Comparison of ENCODE assay signal across 1 cellular context in genomic region chr5:42596817-42597216, GRCh38.
TF ChIP-seq lines count a peak whose summit lies in the region.

No MANE protein-coding gene starts in this region.

TF ChIP-seq in HepG2, 621 proteins besides CTCF, POLR2A, EP300 and RAD21 (continued from another document):
- TF ChIP-seq, protein P1, sequence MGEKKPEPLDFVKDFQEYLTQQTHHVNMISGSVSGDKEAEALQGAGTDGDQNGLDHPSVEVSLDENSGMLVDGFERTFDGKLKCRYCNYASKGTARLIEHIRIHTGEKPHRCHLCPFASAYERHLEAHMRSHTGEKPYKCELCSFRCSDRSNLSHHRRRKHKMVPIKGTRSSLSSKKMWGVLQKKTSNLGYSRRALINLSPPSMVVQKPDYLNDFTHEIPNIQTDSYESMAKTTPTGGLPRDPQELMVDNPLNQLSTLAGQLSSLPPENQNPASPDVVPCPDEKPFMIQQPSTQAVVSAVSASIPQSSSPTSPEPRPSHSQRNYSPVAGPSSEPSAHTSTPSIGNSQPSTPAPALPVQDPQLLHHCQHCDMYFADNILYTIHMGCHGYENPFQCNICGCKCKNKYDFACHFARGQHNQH (CRISPR knock-in tag; IDR thresholded peaks at IDR 0.05): no peak
- TF ChIP-seq ZNF781 (CRISPR knock-in tag; IDR thresholded peaks at IDR 0.05; ENCODE audit: borderline replicate concordance, not compliant biosample characterization): peak; percentile 35
- no peak for TF ChIP-seq HOXA3 (CRISPR knock-in tag; IDR thresholded peaks at IDR 0.05)
- peak; percentile 48; the same call in 1 of the 2 replicates for TF ChIP-seq ZBTB7B (CRISPR knock-in tag; IDR thresholded peaks at IDR 0.05)
- TF ChIP-seq PATZ1 (CRISPR knock-in tag; IDR thresholded peaks at IDR 0.05): peak; percentile 69
- 0 out of 2 replicates have a peak, but pooled peaks have one; percentile 24 for TF ChIP-seq ZNF317 (CRISPR knock-in tag; IDR thresholded peaks at IDR 0.05)
- no peak for TF ChIP-seq MIXL1 (CRISPR knock-in tag; IDR thresholded peaks at IDR 0.05)
- no peak for TF ChIP-seq ATF3 (CRISPR knock-in tag; IDR thresholded peaks at IDR 0.05)
- peak; percentile 43; the same call in 1 of the 2 replicates for TF ChIP-seq FOXJ3 (CRISPR knock-in tag; IDR thresholded peaks at IDR 0.05; ENCODE audit: borderline replicate concordance)
- peak; percentile 76 for TF ChIP-seq CEBPG (CRISPR knock-in tag; IDR thresholded peaks at IDR 0.05)
- no peak for TF ChIP-seq ZFP36L1 (CRISPR knock-in tag; IDR thresholded peaks at IDR 0.05)
- TF ChIP-seq ZNF12 (CRISPR knock-in tag; IDR thresholded peaks at IDR 0.05): no peak
- no peak for TF ChIP-seq ZC3H4 (CRISPR knock-in tag; IDR thresholded peaks at IDR 0.05; ENCODE audit: borderline replicate concordance)
- no peak for TF ChIP-seq YEATS2 (CRISPR knock-in tag; IDR thresholded peaks at IDR 0.05; ENCODE audit: borderline replicate concordance)
- TF ChIP-seq LCORL (IDR thresholded peaks at IDR 0.05): no peak
- TF ChIP-seq LCORL (CRISPR knock-in tag; IDR thresholded peaks at IDR 0.05): 0 out of 2 replicates have a peak, but pooled peaks have one; percentile 37
- TF ChIP-seq ZNF232 (CRISPR knock-in tag; IDR thresholded peaks at IDR 0.05; ENCODE audit: borderline replicate concordance): no peak
- no peak for TF ChIP-seq SOX6 (IDR thresholded peaks at IDR 0.05)
- TF ChIP-seq SOX6 (CRISPR knock-in tag; IDR thresholded peaks at IDR 0.05): peak; percentile 53; the same call in 1 of the 2 replicates
- no peak for TF ChIP-seq ZNF570 (CRISPR knock-in tag; IDR thresholded peaks at IDR 0.05; ENCODE audit: borderline replicate concordance)
- no peak for TF ChIP-seq PAWR (CRISPR knock-in tag; IDR thresholded peaks at IDR 0.05; ENCODE audit: borderline replicate concordance)
- no peak for TF ChIP-seq NFIC (IDR thresholded peaks at IDR 0.05; ENCODE audit: low read length)
- TF ChIP-seq KLF12 (CRISPR knock-in tag; IDR thresholded peaks at IDR 0.05; ENCODE audit: borderline replicate concordance): no peak
- TF ChIP-seq RBAK (CRISPR knock-in tag; IDR thresholded peaks at IDR 0.05): no peak
- TF ChIP-seq PCBP2 (optimal IDR thresholded peaks at IDR 0.05; ENCODE audit: low read depth, low read length, poor library complexity, severe bottlenecking): no peak
- no peak for TF ChIP-seq TFDP1 (CRISPR knock-in tag; IDR thresholded peaks at IDR 0.05; ENCODE audit: borderline replicate concordance)
- TF ChIP-seq NFYC (CRISPR knock-in tag; IDR thresholded peaks at IDR 0.05): no peak
- no peak for TF ChIP-seq KAT8 (CRISPR knock-in tag; IDR thresholded peaks at IDR 0.05)
- TF ChIP-seq CEBPB (IDR thresholded peaks at IDR 0.05; ENCODE audit: borderline replicate concordance, low read depth, low read length): peak; percentile 76; the same call in 1 of the 2 replicates
- no peak for TF ChIP-seq BCL3 (CRISPR knock-in tag; IDR thresholded peaks at IDR 0.05)
